2 cellular contexts compared by ENCODE assay signal in the genomic region with DNA sequence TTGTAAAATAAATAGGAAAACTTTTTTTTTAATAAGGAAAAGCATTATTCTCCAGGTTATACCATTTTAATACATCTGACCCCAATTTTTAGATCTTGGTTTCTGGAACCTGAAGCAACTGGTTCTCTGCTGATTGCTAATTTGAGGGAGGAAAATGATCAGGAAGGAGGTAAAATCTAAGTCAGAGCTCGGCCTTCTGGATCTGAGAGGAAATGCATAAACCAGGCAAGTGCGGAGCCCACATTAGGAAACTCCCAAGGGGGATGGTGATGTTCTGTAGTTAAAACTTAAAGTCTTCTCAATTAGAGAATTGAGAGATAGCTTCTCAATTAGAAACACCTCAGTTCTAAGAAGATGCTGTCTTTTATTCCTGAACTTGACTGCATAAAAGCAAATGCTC.
TF ChIP-seq lines count a peak whose summit lies in the region.

No MANE protein-coding gene starts in this region.

TF ChIP-seq in SK-N-SH, 30 proteins besides CTCF, POLR2A, EP300 and RAD21 (continued from another document):
- no peak for TF ChIP-seq SIN3A (IDR thresholded peaks at IDR 0.05; ENCODE audit: borderline replicate concordance, low read depth, low read length)
- TF ChIP-seq CHD2 (IDR thresholded peaks at IDR 0.05; ENCODE audit: low read length, partially characterized antibody): no peak

TF ChIP-seq in SK-N-SH treated with all-trans-retinoic acid at 6 μM for 48 hours, 23 proteins besides CTCF, POLR2A, EP300 and RAD21 (continued from another document):
- TF ChIP-seq, protein P1, sequence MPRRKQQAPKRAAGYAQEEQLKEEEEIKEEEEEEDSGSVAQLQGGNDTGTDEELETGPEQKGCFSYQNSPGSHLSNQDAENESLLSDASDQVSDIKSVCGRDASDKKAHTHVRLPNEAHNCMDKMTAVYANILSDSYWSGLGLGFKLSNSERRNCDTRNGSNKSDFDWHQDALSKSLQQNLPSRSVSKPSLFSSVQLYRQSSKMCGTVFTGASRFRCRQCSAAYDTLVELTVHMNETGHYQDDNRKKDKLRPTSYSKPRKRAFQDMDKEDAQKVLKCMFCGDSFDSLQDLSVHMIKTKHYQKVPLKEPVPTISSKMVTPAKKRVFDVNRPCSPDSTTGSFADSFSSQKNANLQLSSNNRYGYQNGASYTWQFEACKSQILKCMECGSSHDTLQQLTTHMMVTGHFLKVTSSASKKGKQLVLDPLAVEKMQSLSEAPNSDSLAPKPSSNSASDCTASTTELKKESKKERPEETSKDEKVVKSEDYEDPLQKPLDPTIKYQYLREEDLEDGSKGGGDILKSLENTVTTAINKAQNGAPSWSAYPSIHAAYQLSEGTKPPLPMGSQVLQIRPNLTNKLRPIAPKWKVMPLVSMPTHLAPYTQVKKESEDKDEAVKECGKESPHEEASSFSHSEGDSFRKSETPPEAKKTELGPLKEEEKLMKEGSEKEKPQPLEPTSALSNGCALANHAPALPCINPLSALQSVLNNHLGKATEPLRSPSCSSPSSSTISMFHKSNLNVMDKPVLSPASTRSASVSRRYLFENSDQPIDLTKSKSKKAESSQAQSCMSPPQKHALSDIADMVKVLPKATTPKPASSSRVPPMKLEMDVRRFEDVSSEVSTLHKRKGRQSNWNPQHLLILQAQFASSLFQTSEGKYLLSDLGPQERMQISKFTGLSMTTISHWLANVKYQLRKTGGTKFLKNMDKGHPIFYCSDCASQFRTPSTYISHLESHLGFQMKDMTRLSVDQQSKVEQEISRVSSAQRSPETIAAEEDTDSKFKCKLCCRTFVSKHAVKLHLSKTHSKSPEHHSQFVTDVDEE (CRISPR knock-in tag; IDR thresholded peaks at IDR 0.05): no peak
- TF ChIP-seq, protein P2, sequence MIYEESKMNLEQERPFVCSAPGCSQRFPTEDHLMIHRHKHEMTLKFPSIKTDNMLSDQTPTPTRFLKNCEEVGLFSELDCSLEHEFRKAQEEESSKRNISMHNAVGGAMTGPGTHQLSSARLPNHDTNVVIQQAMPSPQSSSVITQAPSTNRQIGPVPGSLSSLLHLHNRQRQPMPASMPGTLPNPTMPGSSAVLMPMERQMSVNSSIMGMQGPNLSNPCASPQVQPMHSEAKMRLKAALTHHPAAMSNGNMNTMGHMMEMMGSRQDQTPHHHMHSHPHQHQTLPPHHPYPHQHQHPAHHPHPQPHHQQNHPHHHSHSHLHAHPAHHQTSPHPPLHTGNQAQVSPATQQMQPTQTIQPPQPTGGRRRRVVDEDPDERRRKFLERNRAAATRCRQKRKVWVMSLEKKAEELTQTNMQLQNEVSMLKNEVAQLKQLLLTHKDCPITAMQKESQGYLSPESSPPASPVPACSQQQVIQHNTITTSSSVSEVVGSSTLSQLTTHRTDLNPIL (CRISPR knock-in tag; IDR thresholded peaks at IDR 0.05; ENCODE audit: low read depth): no peak
- no peak for TF ChIP-seq ISL1 (CRISPR knock-in tag; IDR thresholded peaks at IDR 0.05)
- TF ChIP-seq, protein P3, sequence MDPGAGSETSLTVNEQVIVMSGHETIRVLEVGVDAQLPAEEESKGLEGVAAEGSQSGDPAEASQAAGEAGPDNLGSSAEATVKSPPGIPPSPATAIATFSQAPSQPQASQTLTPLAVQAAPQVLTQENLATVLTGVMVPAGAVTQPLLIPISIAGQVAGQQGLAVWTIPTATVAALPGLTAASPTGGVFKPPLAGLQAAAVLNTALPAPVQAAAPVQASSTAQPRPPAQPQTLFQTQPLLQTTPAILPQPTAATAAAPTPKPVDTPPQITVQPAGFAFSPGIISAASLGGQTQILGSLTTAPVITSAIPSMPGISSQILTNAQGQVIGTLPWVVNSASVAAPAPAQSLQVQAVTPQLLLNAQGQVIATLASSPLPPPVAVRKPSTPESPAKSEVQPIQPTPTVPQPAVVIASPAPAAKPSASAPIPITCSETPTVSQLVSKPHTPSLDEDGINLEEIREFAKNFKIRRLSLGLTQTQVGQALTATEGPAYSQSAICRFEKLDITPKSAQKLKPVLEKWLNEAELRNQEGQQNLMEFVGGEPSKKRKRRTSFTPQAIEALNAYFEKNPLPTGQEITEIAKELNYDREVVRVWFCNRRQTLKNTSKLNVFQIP (CRISPR knock-in tag; IDR thresholded peaks at IDR 0.05; ENCODE audit: borderline replicate concordance, low read depth): no peak
- no peak for TF ChIP-seq PPARA (CRISPR knock-in tag; IDR thresholded peaks at IDR 0.05; ENCODE audit: borderline replicate concordance)
- TF ChIP-seq, protein P4, sequence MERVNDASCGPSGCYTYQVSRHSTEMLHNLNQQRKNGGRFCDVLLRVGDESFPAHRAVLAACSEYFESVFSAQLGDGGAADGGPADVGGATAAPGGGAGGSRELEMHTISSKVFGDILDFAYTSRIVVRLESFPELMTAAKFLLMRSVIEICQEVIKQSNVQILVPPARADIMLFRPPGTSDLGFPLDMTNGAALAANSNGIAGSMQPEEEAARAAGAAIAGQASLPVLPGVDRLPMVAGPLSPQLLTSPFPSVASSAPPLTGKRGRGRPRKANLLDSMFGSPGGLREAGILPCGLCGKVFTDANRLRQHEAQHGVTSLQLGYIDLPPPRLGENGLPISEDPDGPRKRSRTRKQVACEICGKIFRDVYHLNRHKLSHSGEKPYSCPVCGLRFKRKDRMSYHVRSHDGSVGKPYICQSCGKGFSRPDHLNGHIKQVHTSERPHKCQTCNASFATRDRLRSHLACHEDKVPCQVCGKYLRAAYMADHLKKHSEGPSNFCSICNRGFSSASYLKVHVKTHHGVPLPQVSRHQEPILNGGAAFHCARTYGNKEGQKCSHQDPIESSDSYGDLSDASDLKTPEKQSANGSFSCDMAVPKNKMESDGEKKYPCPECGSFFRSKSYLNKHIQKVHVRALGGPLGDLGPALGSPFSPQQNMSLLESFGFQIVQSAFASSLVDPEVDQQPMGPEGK (CRISPR knock-in tag; IDR thresholded peaks at IDR 0.05; ENCODE audit: borderline replicate concordance): no peak
- TF ChIP-seq ARNTL (CRISPR knock-in tag; IDR thresholded peaks at IDR 0.05; ENCODE audit: borderline replicate concordance, low read depth): no peak
- TF ChIP-seq, protein P5, sequence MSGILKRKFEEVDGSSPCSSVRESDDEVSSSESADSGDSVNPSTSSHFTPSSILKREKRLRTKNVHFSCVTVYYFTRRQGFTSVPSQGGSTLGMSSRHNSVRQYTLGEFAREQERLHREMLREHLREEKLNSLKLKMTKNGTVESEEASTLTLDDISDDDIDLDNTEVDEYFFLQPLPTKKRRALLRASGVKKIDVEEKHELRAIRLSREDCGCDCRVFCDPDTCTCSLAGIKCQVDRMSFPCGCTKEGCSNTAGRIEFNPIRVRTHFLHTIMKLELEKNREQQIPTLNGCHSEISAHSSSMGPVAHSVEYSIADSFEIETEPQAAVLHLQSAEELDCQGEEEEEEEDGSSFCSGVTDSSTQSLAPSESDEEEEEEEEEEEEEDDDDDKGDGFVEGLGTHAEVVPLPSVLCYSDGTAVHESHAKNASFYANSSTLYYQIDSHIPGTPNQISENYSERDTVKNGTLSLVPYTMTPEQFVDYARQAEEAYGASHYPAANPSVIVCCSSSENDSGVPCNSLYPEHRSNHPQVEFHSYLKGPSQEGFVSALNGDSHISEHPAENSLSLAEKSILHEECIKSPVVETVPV (CRISPR knock-in tag; IDR thresholded peaks at IDR 0.05): no peak
- TF ChIP-seq ZNF70 (CRISPR knock-in tag; IDR thresholded peaks at IDR 0.05): no peak
- no peak for TF ChIP-seq GLIS3 (CRISPR knock-in tag; IDR thresholded peaks at IDR 0.05)
- no peak for TF ChIP-seq TOX (CRISPR knock-in tag; IDR thresholded peaks at IDR 0.05; ENCODE audit: borderline replicate concordance)
- TF ChIP-seq ZFP3 (CRISPR knock-in tag; IDR thresholded peaks at IDR 0.05): no peak
